ENCODE assay signal across 22 cellular contexts in genomic region chr15:79960502-79961217, GRCh38. TPM values are rescaled to one million over a fixed set of nuclear protein-coding genes. Genes with fewer than 3 reads are reported as not detected.
A peak's percentile ranks its signal among the peaks of the same experiment; 100 is the strongest.
DNase-seq lines count a peak whose midpoint lies in the region; ATAC-seq and TF ChIP-seq lines count a peak whose summit lies in the region.
"Had no signal": no experiment of that assay in that cellular context is flagged by ENCODE, and none has a peak within 500 bp of the region (broad histone marks: within the 10 kb centered on the region; RNA-seq: fewer than 3 reads in every experiment).

No MANE protein-coding gene starts in this region.

- H3K4me3 ChIP-seq in mammary epithelial cell (replicated peaks in 1 of 3; ENCODE audit: insufficient read depth in 1 of 3, low read depth in 2 of 3, low read length in 3 of 3) = no peak overlapping the region
- no peak overlapping the region for H3K4me3 ChIP-seq in left lung
- no peak overlapping the region for H3K4me3 ChIP-seq in upper lobe of right lung
- no peak overlapping the region for H3K4me3 ChIP-seq in neuronal stem cell (ENCODE audit: low read length in 2 of 2)
- H3K4me3 ChIP-seq: body of pancreas, GM12878 had no signal

- no peak overlapping the region for H2BK15ac ChIP-seq in neuronal stem cell (ENCODE audit: low read length)

- in situ Hi-C loops in mammary epithelial cell (cut with MboI; ENCODE audit: low sequenced_read_pairs in 2 of 2) = no loop called here

- H3K4ac ChIP-seq in neuronal stem cell (ENCODE audit: low read length) = no peak overlapping the region

- ATAC-seq in activated T-helper 17 cell treated with anti-CD3 and anti-CD28 coated beads, Interleukin-2, amount 50 U/mL, for 72 hours (replicated peaks) = no peak
- ATAC-seq in left lung = peak; percentile 64
- ATAC-seq in upper lobe of right lung = peak; percentile 37
- no peak for ATAC-seq in activated CD8-positive, alpha-beta T cell treated with anti-CD3 and anti-CD28 coated beads, Interleukin-2, amount 10 ng/mL, durations not matched to agents 7 days and 5 days
- no peak for ATAC-seq in HG03039 (IDR thresholded peaks at IDR 0.05; ENCODE audit: unreplicated experiment)
- ATAC-seq: body of pancreas, GM12878, Right ventricle myocardium inferior, T-cell had no signal

- POLR2A ChIA-PET in MCF 10A (lab: Yijun Ruan, JAX) = interaction anchor here (0.9 kb wide), 1 partner anchor 37 kb away, joined by 5 read pairs; no protein-coding TSS in a partner anchor
- POLR2A ChIA-PET in activated CD8-positive, alpha-beta T cell treated with anti-CD3 and anti-CD28 coated beads, Interleukin-2, amount 10 ng/mL, durations not matched to agents 7 days and 5 days (lab: Charles Lee) = no interaction called here

- WGBS in mammary epithelial cell (ENCODE audit: low coverage, missing lambda C conversion rate) = 89% methylated on average over 10 of the region's 10 CpGs
- 100% methylated on average over 1 of the region's 10 CpGs; no CpG with 5 or more reads in 1 of the 2 donors for WGBS in neuronal stem cell (ENCODE audit: extremely low coverage in 2 of 2, insufficient read length in 2 of 2, insufficient replicate concordance in 1 of 2), 2 donors

- dilution Hi-C loops in mammary epithelial cell (cut with HindIII; ENCODE audit: low sequenced_read_pairs) = no loop called here

- H3K9ac ChIP-seq in mammary epithelial cell (ENCODE audit: insufficient read depth, low read length) = no peak overlapping the region
- no peak overlapping the region for H3K9ac ChIP-seq in neuronal stem cell (ENCODE audit: low read depth, low read length, poor library complexity)

- no peak overlapping the region for H4K8ac ChIP-seq in neuronal stem cell (ENCODE audit: low read depth, low read length)

- H3K18ac ChIP-seq in neuronal stem cell (ENCODE audit: low read length) = no peak overlapping the region

- H3K4me1 ChIP-seq in mammary epithelial cell (ENCODE audit: insufficient read depth, low read length) (no peaks in the 10 kb centered on the region), left lung (peaks cover 0 to 58% of the 10 kb centered on the region in 2 donors), upper lobe of right lung (peaks cover 9% of the 10 kb centered on the region), neuronal stem cell (ENCODE audit: control insufficient read depth in 2 of 2, insufficient read depth in 1 of 2, low read depth in 1 of 2, low read length in 2 of 2) (peaks cover 0 to 2% of the 10 kb centered on the region in 2 donors)

- no peak overlapping the region for H2BK120ac ChIP-seq in neuronal stem cell (ENCODE audit: low read depth, low read length)

- no peaks in the 10 kb centered on the region for H3K27me3 Mint-ChIP-seq in MCF 10A (ENCODE audit: insufficient read depth, unreplicated experiment)
- H3K27me3 Mint-ChIP-seq in activated T-helper 17 cell treated with anti-CD3 and anti-CD28 coated beads, Interleukin-2, amount 50 U/mL, for 72 hours = no peaks in the 10 kb centered on the region
- H3K27me3 Mint-ChIP-seq in activated CD8-positive, alpha-beta T cell treated with anti-CD3 and anti-CD28 coated beads, Interleukin-2, amount 10 ng/mL, durations not matched to agents 7 days and 5 days (ENCODE audit: low read depth) = no peaks in the 10 kb centered on the region
- H3K27me3 Mint-ChIP-seq: activated naive CD4-positive, alpha-beta T cell treated with anti-CD3 and anti-CD28 coated beads, Interleukin-2, amount 10 ng/mL, durations not matched to agents 7 days and 5 days; CD4-positive, CD25-positive, alpha-beta regulatory T cell; T-cell had no signal

- H3K27me3 ChIP-seq in mammary epithelial cell (ENCODE audit: insufficient read depth, low read length) (no peaks in the 10 kb centered on the region), left lung (no peaks in the 10 kb centered on the region), upper lobe of right lung (no peaks in the 10 kb centered on the region), neuronal stem cell (ENCODE audit: control insufficient read depth in 3 of 3, insufficient read depth in 3 of 3, low read depth in 1 of 3, low read length in 3 of 3) (no peaks in the 10 kb centered on the region)
- H3K27me3 ChIP-seq: body of pancreas had no signal

- H3K27ac Mint-ChIP-seq in MCF 10A (ENCODE audit: low read depth, unreplicated experiment) = no peak overlapping the region
- H3K27ac Mint-ChIP-seq in activated T-helper 17 cell treated with anti-CD3 and anti-CD28 coated beads, Interleukin-2, amount 50 U/mL, for 72 hours = no peak overlapping the region
- H3K27ac Mint-ChIP-seq in activated CD8-positive, alpha-beta T cell treated with anti-CD3 and anti-CD28 coated beads, Interleukin-2, amount 10 ng/mL, durations not matched to agents 7 days and 5 days = no peak overlapping the region
- H3K27ac Mint-ChIP-seq: activated naive CD4-positive, alpha-beta T cell treated with anti-CD3 and anti-CD28 coated beads, Interleukin-2, amount 10 ng/mL, durations not matched to agents 7 days and 5 days; endodermal cell had no signal

- H2BK12ac ChIP-seq in neuronal stem cell (ENCODE audit: low read length) = no peak overlapping the region

- H3K23ac ChIP-seq in neuronal stem cell (ENCODE audit: low read depth, low read length, poor library complexity) = no peak overlapping the region

- no peaks in the 10 kb centered on the region for H3K79me2 ChIP-seq in mammary epithelial cell (ENCODE audit: insufficient read depth, low read length)

- H3K4me2 ChIP-seq in mammary epithelial cell (ENCODE audit: insufficient read depth, low read depth, low read length) (no peak overlapping the region), neuronal stem cell (ENCODE audit: insufficient read depth, low read length, poor library complexity, severe bottlenecking) (no peak overlapping the region)

- no peak overlapping the region for H4K91ac ChIP-seq in neuronal stem cell (ENCODE audit: low read depth, low read length, poor library complexity)

- DNase-seq in MCF 10A (ENCODE audit: unreplicated experiment) (peak; percentile 39), mammary epithelial cell (no peak), left lung (no peak), upper lobe of right lung (no peak), neuronal stem cell (ENCODE audit: low spot score) (no peak)
- no peak for DNase-seq in activated CD8-positive, alpha-beta T cell treated with anti-CD3 and anti-CD28 coated beads, Interleukin-2, amount 10 ng/mL, durations not matched to agents 7 days and 5 days
- DNase-seq: activated CD4-positive, alpha-beta T cell treated with anti-CD3 and anti-CD28 coated beads, Interleukin-2, amount 50 U/mL, for 4 hours; activated naive CD4-positive, alpha-beta T cell treated with anti-CD3 and anti-CD28 coated beads, Interleukin-2, amount 10 ng/mL, durations not matched to agents 7 days and 5 days; body of pancreas; CD4-positive, CD25-positive, alpha-beta regulatory T cell; endodermal cell; GDM1; kidney; MM.1S; NCI-H1930; stimulated activated CD4-positive, alpha-beta T cell treated with anti-CD3 and anti-CD28 coated beads, Interleukin-12 subunit alpha, Interleukin-12 subunit beta, amount 100 ng/mL, for 4 hours; T-cell had no signal

- no peak overlapping the region for H2AFZ ChIP-seq in mammary epithelial cell (ENCODE audit: low read depth, low read length)
- H2AFZ ChIP-seq in neuronal stem cell (ENCODE audit: low read length) = no peak overlapping the region

- no peaks in the 10 kb centered on the region for H3K36me3 Mint-ChIP-seq in MCF 10A (ENCODE audit: insufficient read depth, unreplicated experiment)
- H3K36me3 Mint-ChIP-seq in activated T-helper 17 cell treated with anti-CD3 and anti-CD28 coated beads, Interleukin-2, amount 50 U/mL, for 72 hours (ENCODE audit: low read depth) = peaks cover 61% of the 10 kb centered on the region
- peaks cover 20% of the 10 kb centered on the region for H3K36me3 Mint-ChIP-seq in activated CD8-positive, alpha-beta T cell treated with anti-CD3 and anti-CD28 coated beads, Interleukin-2, amount 10 ng/mL, durations not matched to agents 7 days and 5 days (ENCODE audit: low read depth)

- no peaks in the 10 kb centered on the region for H3K79me1 ChIP-seq in neuronal stem cell (ENCODE audit: low read depth, low read length)

- no peaks in the 10 kb centered on the region for H3K9me3 ChIP-seq in mammary epithelial cell (replicated peaks; ENCODE audit: insufficient read depth, low read length)
- H3K9me3 ChIP-seq in left lung = no peaks in the 10 kb centered on the region
- no peaks in the 10 kb centered on the region for H3K9me3 ChIP-seq in upper lobe of right lung
- H3K9me3 ChIP-seq in neuronal stem cell (replicated peaks in 1 of 2; ENCODE audit: control insufficient read depth in 2 of 2, insufficient read depth in 1 of 2, low read depth in 1 of 2, low read length in 2 of 2) = no peaks in the 10 kb centered on the region
- H3K9me3 ChIP-seq: body of pancreas had no signal

- H4K20me1 ChIP-seq in mammary epithelial cell (ENCODE audit: insufficient read depth, low read length) = no peaks in the 10 kb centered on the region

- no peaks in the 10 kb centered on the region for H3K9me3 Mint-ChIP-seq in MCF 10A (ENCODE audit: unreplicated experiment)
- peaks cover 4% of the 10 kb centered on the region for H3K9me3 Mint-ChIP-seq in activated T-helper 17 cell treated with anti-CD3 and anti-CD28 coated beads, Interleukin-2, amount 50 U/mL, for 72 hours
- H3K9me3 Mint-ChIP-seq in activated CD8-positive, alpha-beta T cell treated with anti-CD3 and anti-CD28 coated beads, Interleukin-2, amount 10 ng/mL, durations not matched to agents 7 days and 5 days (ENCODE audit: insufficient read depth) = peaks cover 5% of the 10 kb centered on the region
- H3K9me3 Mint-ChIP-seq: activated naive CD4-positive, alpha-beta T cell treated with anti-CD3 and anti-CD28 coated beads, Interleukin-2, amount 10 ng/mL, durations not matched to agents 7 days and 5 days; CD4-positive, CD25-positive, alpha-beta regulatory T cell; endodermal cell; T-cell had no signal

- intact Hi-C loops in MCF 10A (cut with micrococcal nuclease) (no loop called here), mammary epithelial cell (cut with micrococcal nuclease) (no loop called here), left lung (cut with DNase I) (no loop called here), upper lobe of right lung (cut with DNase I) (no loop called here)

- TF ChIP-seq CTCF in MCF 10A (IDR thresholded peaks at IDR 0.05; ENCODE audit: unreplicated experiment) (no peak), mammary epithelial cell (conservative IDR thresholded peaks at IDR 0.05 in 1 of 2, IDR thresholded peaks at IDR 0.05 in 1 of 2; ENCODE audit: extremely low read depth in 1 of 2, insufficient read depth in 1 of 2, low read depth in 1 of 2, low read length in 2 of 2) (no peak), left lung (IDR thresholded peaks at IDR 0.05) (no peak), upper lobe of right lung (IDR thresholded peaks at IDR 0.05) (no peak)

- no peak overlapping the region for H3K4me3 Mint-ChIP-seq in MCF 10A (ENCODE audit: unreplicated experiment)
- H3K4me3 Mint-ChIP-seq in activated T-helper 17 cell treated with anti-CD3 and anti-CD28 coated beads, Interleukin-2, amount 50 U/mL, for 72 hours = peak overlapping the region; percentile 2
- H3K4me3 Mint-ChIP-seq in activated CD8-positive, alpha-beta T cell treated with anti-CD3 and anti-CD28 coated beads, Interleukin-2, amount 10 ng/mL, durations not matched to agents 7 days and 5 days = no peak overlapping the region
- H3K4me3 Mint-ChIP-seq: activated naive CD4-positive, alpha-beta T cell treated with anti-CD3 and anti-CD28 coated beads, Interleukin-2, amount 10 ng/mL, durations not matched to agents 7 days and 5 days; CD4-positive, CD25-positive, alpha-beta regulatory T cell; endodermal cell; T-cell had no signal

- H3K36me3 ChIP-seq in mammary epithelial cell (ENCODE audit: insufficient read depth, low read length) (no peaks in the 10 kb centered on the region), left lung (no peaks in the 10 kb centered on the region), upper lobe of right lung (no peaks in the 10 kb centered on the region), neuronal stem cell (replicated peaks in 1 of 2; ENCODE audit: control insufficient read depth in 2 of 2, insufficient read depth in 2 of 2, low read length in 2 of 2) (no peaks in the 10 kb centered on the region)

- CTCF ChIA-PET in MCF 10A (lab: Yijun Ruan, JAX) = interaction anchor here (0.7 kb wide), 1 partner anchor 32 kb away, joined by 3 read pairs; no protein-coding TSS in a partner anchor
- CTCF ChIA-PET in mammary epithelial cell (lab: Charles Lee; ENCODE audit: low non-redundant PET) = no interaction called here
- CTCF ChIA-PET in activated CD8-positive, alpha-beta T cell treated with anti-CD3 and anti-CD28 coated beads, Interleukin-2, amount 10 ng/mL, durations not matched to agents 7 days and 5 days (lab: Charles Lee) = interaction anchor here (1.1 kb wide), 1 partner anchor 12 kb away, joined by 4 read pairs; no protein-coding TSS in a partner anchor

- H3K27ac ChIP-seq in mammary epithelial cell (ENCODE audit: insufficient read depth, low read depth, low read length) = no peak overlapping the region
- H3K27ac ChIP-seq in left lung = peak overlapping the region in 1 of 2 donors; percentile 93
- peak overlapping the region; percentile 9 for H3K27ac ChIP-seq in upper lobe of right lung
- no peak overlapping the region for H3K27ac ChIP-seq in neuronal stem cell (replicated peaks; ENCODE audit: low read length)
- H3K27ac ChIP-seq: body of pancreas had no signal

- H3K4me1 Mint-ChIP-seq in MCF 10A (ENCODE audit: insufficient read depth, unreplicated experiment) = no peaks in the 10 kb centered on the region
- H3K4me1 Mint-ChIP-seq in activated T-helper 17 cell treated with anti-CD3 and anti-CD28 coated beads, Interleukin-2, amount 50 U/mL, for 72 hours = peaks cover 17% of the 10 kb centered on the region
- peaks cover 19% of the 10 kb centered on the region for H3K4me1 Mint-ChIP-seq in activated CD8-positive, alpha-beta T cell treated with anti-CD3 and anti-CD28 coated beads, Interleukin-2, amount 10 ng/mL, durations not matched to agents 7 days and 5 days (ENCODE audit: low read depth)
- H3K4me1 Mint-ChIP-seq: endodermal cell had no signal

- BruUV-seq in MCF 10A (replicated peaks; lab: Mats Ljungman, UMichigan) (no TSS peak), mammary epithelial cell (replicated peaks; lab: Mats Ljungman, UMichigan) (no TSS peak)

- H2AK5ac ChIP-seq in neuronal stem cell (ENCODE audit: low read depth, low read length) = no peak overlapping the region

- H3K14ac ChIP-seq in neuronal stem cell (ENCODE audit: low read length) = no peak overlapping the region

- H2BK5ac ChIP-seq in neuronal stem cell (ENCODE audit: low read length) = no peak overlapping the region

RNA-seq across cellular contexts. Expression of gene BCL2A1, which starts 10.3 kb away (rescaled TPM):
- total RNA-seq in MCF 10A (2022) (not detected in 2 replicates), mammary epithelial cell (under 1 TPM in 1 of 2 donors, not detected in 1; 0.78 TPM), left lung (10 to 100 TPM; 28.7 to 99.2 TPM), upper lobe of right lung (91.1 TPM)
- 0.06 TPM for polyA plus RNA-seq in mammary epithelial cell
- not detected for polyA minus RNA-seq in mammary epithelial cell
- total RNA-seq in activated T-helper 17 cell treated with anti-CD3 and anti-CD28 coated beads, Interleukin-2, amount 50 U/mL, for 72 hours = 10 to 100 TPM; 32.7 to 77.0 TPM
- 10 to 100 TPM; 23.1 to 26.3 TPM for total RNA-seq in activated CD8-positive, alpha-beta T cell treated with anti-CD3 and anti-CD28 coated beads, Interleukin-2, amount 10 ng/mL, durations not matched to agents 7 days and 5 days
- 0.06 TPM for polyA plus RNA-seq in neuronal stem cell (2013, experiment 1 of 2)
- 0.08 TPM for polyA plus RNA-seq in neuronal stem cell (2013, experiment 2 of 2)
- total RNA-seq: endodermal cell, NCI-H460 had no signal

Comparison
In these comparisons a context has a peak if more than half of its experiments do, and no peak if none do; other contexts are left out.
1. ATAC-seq: peak in left lung (single experiment) and upper lobe of right lung (single experiment); none in activated T-helper 17 cell treated with anti-CD3 and anti-CD28 coated beads, Interleukin-2, amount 50 U/mL, for 72 hours (single experiment), activated CD8-positive, alpha-beta T cell treated with anti-CD3 and anti-CD28 coated beads, Interleukin-2, amount 10 ng/mL, durations not matched to agents 7 days and 5 days (single experiment) and HG03039 (single experiment).
2. RNA of gene BCL2A1, which starts 10.3 kb away (total RNA-seq): 28.7 to 99.2 TPM in left lung, 91.1 TPM in upper lobe of right lung (single experiment), 32.7 to 77.0 TPM in activated T-helper 17 cell treated with anti-CD3 and anti-CD28 coated beads, Interleukin-2, amount 50 U/mL, for 72 hours and 23.1 to 26.3 TPM in activated CD8-positive, alpha-beta T cell treated with anti-CD3 and anti-CD28 coated beads, Interleukin-2, amount 10 ng/mL, durations not matched to agents 7 days and 5 days; 0.78 TPM in mammary epithelial cell and not detected in MCF 10A; every median in the first group is over 10 times any median in the second.